ENCODE assay signal across 24 cellular contexts in genomic region chr4:174483792-174484191, GRCh38. TPM values are rescaled to one million over a fixed set of nuclear protein-coding genes. Genes with fewer than 3 reads are reported as not detected.
"Had no signal": no experiment of that assay in that cellular context is flagged by ENCODE, and none has a peak within 500 bp of the region (broad histone marks: within the 10 kb centered on the region; RNA-seq: fewer than 3 reads in every experiment).

No MANE protein-coding gene starts in this region.

- DNase-seq: dorsolateral prefrontal cortex; effector CD4-positive, alpha-beta T cell; head of caudate nucleus; left ventricle myocardium superior; lower lobe of right lung; naive thymus-derived CD8-positive, alpha-beta T cell; stimulated activated CD4-positive, alpha-beta T cell treated with anti-CD3 and anti-CD28 coated beads, Interleukin-12 subunit alpha, Interleukin-12 subunit beta, amount 100 ng/mL, for 4 hours; stimulated activated CD4-positive, alpha-beta T cell treated with anti-CD3 and anti-CD28 coated beads, Interleukin-1b, Interleukin-23, amount 100 ng/mL, for 48 hours; stimulated activated CD4-positive, alpha-beta T cell treated with anti-CD3 and anti-CD28 coated beads, Interleukin-4, amount 100 ng/mL, for 1 hour; stimulated activated CD8-positive, alpha-beta memory T cell treated with anti-CD3 and anti-CD28 coated beads, Interleukin-4, amount 100 ng/mL, for 48 hours; stimulated activated naive CD4-positive, alpha-beta T cell; stimulated activated naive CD8-positive, alpha-beta T cell treated with anti-CD3 and anti-CD28 coated beads, Interleukin-15, amount 100 ng/mL, for 72 hours; thyroid gland had no signal

- H3K27me3 Mint-ChIP-seq: naive thymus-derived CD8-positive, alpha-beta T cell; progenitor cell of endocrine pancreas; stimulated activated naive CD8-positive, alpha-beta T cell treated with anti-CD3 and anti-CD28 coated beads, Interleukin-15, amount 100 ng/mL, for 72 hours; type B pancreatic cell had no signal

- FAIRE-seq: colon, frontal cortex, keratinocyte had no signal

- H3K27me3 ChIP-seq: dorsolateral prefrontal cortex, neutrophil, right atrium auricular region, thyroid gland had no signal

- H3K4me1 Mint-ChIP-seq: stimulated activated naive CD8-positive, alpha-beta T cell treated with anti-CD3 and anti-CD28 coated beads, Interleukin-15, amount 100 ng/mL, for 72 hours had no signal

- H3K4me3 ChIP-seq: dorsolateral prefrontal cortex, lower lobe of right lung, right atrium auricular region, smooth muscle cell, thyroid gland had no signal

- H3K79me2 ChIP-seq: parathyroid adenoma had no signal

- H3K27ac ChIP-seq: dorsolateral prefrontal cortex, lower lobe of right lung, neutrophil, parathyroid adenoma, right atrium auricular region, thyroid gland had no signal

- H3K4me2 ChIP-seq: smooth muscle cell had no signal

- H2AFZ ChIP-seq: parathyroid adenoma had no signal

- H3K36me3 ChIP-seq: lower lobe of right lung, neutrophil, right atrium auricular region, thyroid gland had no signal

- H3K4me3 Mint-ChIP-seq: naive thymus-derived CD8-positive, alpha-beta T cell; stimulated activated naive CD8-positive, alpha-beta T cell treated with anti-CD3 and anti-CD28 coated beads, Interleukin-15, amount 100 ng/mL, for 72 hours; type B pancreatic cell had no signal

- H3K9ac ChIP-seq: parathyroid adenoma had no signal

- ATAC-seq: left ventricle myocardium superior; lower lobe of right lung; naive thymus-derived CD8-positive, alpha-beta T cell; sciatic nerve; stimulated activated naive CD8-positive, alpha-beta T cell treated with anti-CD3 and anti-CD28 coated beads, Interleukin-15, amount 100 ng/mL, for 72 hours had no signal

- H3K27ac Mint-ChIP-seq: naive thymus-derived CD8-positive, alpha-beta T cell; progenitor cell of endocrine pancreas; stimulated activated naive CD8-positive, alpha-beta T cell treated with anti-CD3 and anti-CD28 coated beads, Interleukin-15, amount 100 ng/mL, for 72 hours; type B pancreatic cell had no signal

- H3K9me3 Mint-ChIP-seq: stimulated activated naive CD8-positive, alpha-beta T cell treated with anti-CD3 and anti-CD28 coated beads, Interleukin-15, amount 100 ng/mL, for 72 hours; type B pancreatic cell had no signal

- H3K36me3 Mint-ChIP-seq: naive thymus-derived CD8-positive, alpha-beta T cell; type B pancreatic cell had no signal

- H3K4me1 ChIP-seq: lower lobe of right lung, parathyroid adenoma, right atrium auricular region, thyroid gland had no signal

- H3K9me3 ChIP-seq: lower lobe of right lung, neutrophil, right atrium auricular region, thyroid gland had no signal

RNA-seq across cellular contexts. Expression of gene HPGD, which starts 38.5 kb away (rescaled TPM):
- total RNA-seq: fibroblast of villous mesenchyme had no signal
